ENCODE assay signal across 17 cellular contexts in the genomic region with DNA sequence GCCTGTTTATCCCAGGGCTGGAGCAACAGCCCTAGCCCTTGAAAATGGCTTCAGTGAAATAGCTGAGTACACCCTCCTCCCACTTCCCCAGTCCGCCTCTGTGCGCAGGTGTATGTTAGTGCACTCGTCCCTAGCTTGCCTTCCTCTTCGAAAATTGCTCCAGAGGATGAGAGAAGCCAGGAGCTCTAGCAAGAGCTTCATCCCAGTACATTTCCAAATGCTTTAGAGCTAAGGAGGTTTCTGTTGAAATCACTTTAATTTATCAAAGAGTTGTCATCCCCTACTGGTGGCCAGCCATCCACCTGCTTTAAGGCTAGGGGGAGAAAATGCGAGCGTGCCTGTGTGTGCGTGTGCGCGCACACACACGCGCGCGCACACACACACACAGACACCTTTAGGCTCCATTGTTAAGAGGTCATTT. TPM values are rescaled to one million over a fixed set of nuclear protein-coding genes. Genes with fewer than 3 reads are reported as not detected.
DNase-seq lines count a peak whose midpoint lies in the region; ATAC-seq and TF ChIP-seq lines count a peak whose summit lies in the region.
"Had no signal": no experiment of that assay in that cellular context is flagged by ENCODE, and none has a peak within 500 bp of the region (broad histone marks: within the 10 kb centered on the region; RNA-seq: fewer than 3 reads in every experiment).

No MANE protein-coding gene starts in this region.

- H3K27ac ChIP-seq in osteoblast (ENCODE audit: low read depth, low read length) (no peak overlapping the region), coronary artery (no peak overlapping the region)
- H3K27ac ChIP-seq: pancreas, thoracic aorta had no signal

- H3K4me1 ChIP-seq in osteoblast (ENCODE audit: insufficient read depth, low read length): peaks cover 15% of the 10 kb centered on the region

- TF ChIP-seq CTCF in osteoblast (IDR thresholded peaks at IDR 0.05; ENCODE audit: extremely low read depth, low read depth, low read length): no peak
- no peak for TF ChIP-seq CTCF in coronary artery (IDR thresholded peaks at IDR 0.05)

- DNase-seq in NCI-H1436 (lab: John Stamatoyannopoulos, UW): peak; percentile 69
- no peak for DNase-seq in NCI-H1436 treated with DMSO at 0.1 percent for 48 hours (lab: John Stamatoyannopoulos, UW)
- peak; percentile 85 for DNase-seq in NCI-H526 treated with DMSO at 0.1 percent for 48 hours (lab: John Stamatoyannopoulos, UW)
- peak; percentile 51 for DNase-seq in ecto neural progenitor cell (ENCODE audit: low spot score)
- peak; percentile 44 for DNase-seq in osteoblast (ENCODE audit: insufficient read length, low spot score, missing footprints)
- no peak for DNase-seq in coronary artery (ENCODE audit: low spot score)
- DNase-seq in MG63: no peak
- DNase-seq: 8988T; activated CD4-positive, alpha-beta memory T cell treated with anti-CD3 and anti-CD28 coated beads, Interleukin-2, amount 10 ng/mL, durations not matched to agents 7 days and 5 days; activated naive CD4-positive, alpha-beta T cell treated with anti-CD3 and anti-CD28 coated beads for 36 hours; hippocampal formation; NCI-H2029 treated with DMSO at 0.1 percent for 48 hours; pancreas; T-helper 9 cell had no signal

- H3K79me2 ChIP-seq in osteoblast (ENCODE audit: insufficient read depth, low read length): no peaks in the 10 kb centered on the region

- H2AFZ ChIP-seq in osteoblast (ENCODE audit: low read length): no peak overlapping the region

- H3K4me2 ChIP-seq in osteoblast (ENCODE audit: insufficient read depth, low read length): no peak overlapping the region

- no peak for ATAC-seq in GM21717 (IDR thresholded peaks at IDR 0.05; ENCODE audit: unreplicated experiment)
- ATAC-seq: pancreas had no signal

- H4K20me1 ChIP-seq in osteoblast (ENCODE audit: insufficient read depth, low read length): no peaks in the 10 kb centered on the region

- no peaks in the 10 kb centered on the region for H3K36me3 ChIP-seq in osteoblast (ENCODE audit: insufficient read depth, low read length)
- H3K36me3 ChIP-seq in MG63: no peaks in the 10 kb centered on the region
- H3K36me3 ChIP-seq: pancreas, thoracic aorta had no signal

- H3K9me3 ChIP-seq in osteoblast (ENCODE audit: low read depth, low read length) (no peaks in the 10 kb centered on the region), MG63 (no peaks in the 10 kb centered on the region)
- H3K9me3 ChIP-seq: pancreas, thoracic aorta had no signal

- no peak overlapping the region for H3K4me3 ChIP-seq in osteoblast (ENCODE audit: insufficient read depth, low read length)
- no peak overlapping the region for H3K4me3 ChIP-seq in coronary artery
- H3K4me3 ChIP-seq in MG63: no peak overlapping the region
- H3K4me3 ChIP-seq: pancreas, thoracic aorta had no signal

- H3K27me3 ChIP-seq in osteoblast (ENCODE audit: insufficient read depth, low read length) (peaks cover 83% of the 10 kb centered on the region), MG63 (peaks cover 63% of the 10 kb centered on the region)

RNA-seq across cellular contexts. Expression of a gene that starts 5.4 kb away (rescaled TPM):
- total RNA-seq in osteoblast: under 0.01 TPM in 1 of 2 replicates, not detected in the other
- 0.30 TPM in 1 of 2 replicates, not detected in the other for total RNA-seq in MG63 (2014; rRNA removed; shearing (Covaris generic); ENCODE audit: low replicate concordance)
- total RNA-seq: activated CD4-positive, alpha-beta memory T cell treated with anti-CD3 and anti-CD28 coated beads, Interleukin-2, amount 10 ng/mL, durations not matched to agents 7 days and 5 days; activated naive CD4-positive, alpha-beta T cell treated with anti-CD3 and anti-CD28 coated beads for 36 hours; lung microvascular endothelial cell; pancreas; thoracic aorta had no signal

Comparison
In these comparisons a context has a peak if more than half of its experiments do, and no peak if none do; other contexts are left out.
1. DNase-seq: peak in NCI-H1436 (single experiment), NCI-H526 treated with DMSO at 0.1 percent for 48 hours (single experiment), ecto neural progenitor cell (single experiment) and osteoblast (single experiment); none in NCI-H1436 treated with DMSO at 0.1 percent for 48 hours (single experiment), coronary artery (single experiment) and MG63 (single experiment).